25 cellular contexts compared by ENCODE assay signal in the genomic region with DNA sequence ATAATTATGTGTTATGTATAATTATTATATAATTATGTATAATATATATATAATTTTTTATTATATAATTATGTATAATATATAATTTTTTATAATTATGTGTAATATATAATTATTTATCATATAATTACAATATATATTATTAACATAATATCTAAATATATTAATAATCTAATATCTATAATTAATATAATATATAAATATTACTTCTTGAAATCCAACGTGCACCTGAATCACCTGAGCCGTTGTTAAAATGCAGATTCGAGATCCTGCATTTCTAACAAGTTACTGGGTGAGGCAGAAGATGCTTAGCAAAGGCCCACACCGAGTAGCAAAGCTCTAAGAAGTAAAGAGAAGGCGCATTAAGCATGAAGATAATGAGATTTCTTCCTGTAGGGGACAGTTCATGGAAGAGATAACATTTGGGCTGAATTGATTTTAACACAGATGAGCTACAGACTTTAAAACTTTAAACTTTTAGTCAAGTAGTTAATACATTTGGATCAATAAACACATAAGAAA.
DNase-seq lines count a peak whose midpoint lies in the region; ATAC-seq lines count a peak whose summit lies in the region.
"Had no signal": no experiment of that assay in that cellular context is flagged by ENCODE, and none has a peak within 500 bp of the region (broad histone marks: within the 10 kb centered on the region; RNA-seq: fewer than 3 reads in every experiment).

No MANE protein-coding gene starts in this region.

- no peak overlapping the region for H3K4me3 Mint-ChIP-seq in stimulated activated naive CD8-positive, alpha-beta T cell treated with anti-CD3 and anti-CD28 coated beads, Interleukin-15, amount 100 ng/mL, for 72 hours
- H3K4me3 Mint-ChIP-seq: CD14-positive monocyte; HFFc6; memory B cell; stimulated activated memory B cell treated with anti-CD40 and anti-IgM and Interleukin-4, amounts not matched to agents 10 μg/mL and 1 μg/mL and 100 μg/mL, for 72 hours had no signal

- ATAC-seq in stimulated activated naive CD8-positive, alpha-beta T cell treated with anti-CD3 and anti-CD28 coated beads, Interleukin-15, amount 100 ng/mL, for 72 hours = peak; percentile 43
- no peak for ATAC-seq in stimulated activated naive CD8-positive, alpha-beta T cell treated with anti-CD3 and anti-CD28 coated beads, Interleukin-15, Interleukin-2, amounts not matched to agents 100 U/mL and 50 U/mL, for 24 hours
- ATAC-seq: left lung; stimulated activated memory B cell treated with anti-CD40 and anti-IgM and Interleukin-4, amounts not matched to agents 10 μg/mL and 1 μg/mL and 100 μg/mL, for 72 hours had no signal

- H3K4me1 Mint-ChIP-seq in stimulated activated naive CD8-positive, alpha-beta T cell treated with anti-CD3 and anti-CD28 coated beads, Interleukin-15, amount 100 ng/mL, for 72 hours = no peaks in the 10 kb centered on the region
- H3K4me1 Mint-ChIP-seq: memory B cell; stimulated activated memory B cell treated with anti-CD40 and anti-IgM and Interleukin-4, amounts not matched to agents 10 μg/mL and 1 μg/mL and 100 μg/mL, for 72 hours had no signal

- no peaks in the 10 kb centered on the region for H3K27me3 Mint-ChIP-seq in stimulated activated naive CD8-positive, alpha-beta T cell treated with anti-CD3 and anti-CD28 coated beads, Interleukin-15, amount 100 ng/mL, for 72 hours
- H3K27me3 Mint-ChIP-seq: memory B cell; stimulated activated memory B cell treated with anti-CD40 and anti-IgM and Interleukin-4, amounts not matched to agents 10 μg/mL and 1 μg/mL and 100 μg/mL, for 72 hours had no signal

- DNase-seq in NCI-H146 (lab: John Stamatoyannopoulos, UW) (peak; percentile 8), NCI-H146 treated with DMSO at 0.1 percent for 48 hours (lab: John Stamatoyannopoulos, UW; ENCODE audit: unreplicated experiment) (no peak), SIG-M5 (lab: John Stamatoyannopoulos, UW) (peak; percentile 14), DMS79 (lab: John Stamatoyannopoulos, UW) (no peak), head of caudate nucleus (no peak), cerebellar nuclear complex (lab: John Stamatoyannopoulos, UW) (no peak)
- DNase-seq in stimulated activated naive CD8-positive, alpha-beta T cell treated with anti-CD3 and anti-CD28 coated beads, Interleukin-15, amount 100 ng/mL, for 72 hours = no peak
- no peak for DNase-seq in stimulated activated naive CD8-positive, alpha-beta T cell treated with anti-CD3 and anti-CD28 coated beads, Interleukin-15, Interleukin-2, amounts not matched to agents 100 U/mL and 50 U/mL, for 24 hours
- DNase-seq: activated CD4-positive, alpha-beta T cell treated with anti-CD3 and anti-CD28 coated beads for 48 hours; activated effector memory CD4-positive, alpha-beta T cell treated with anti-CD3 and anti-CD28 coated beads, Interleukin-2, amount 50 U/mL, for 16 hours; Calu3; caudate nucleus; HFFc6; left lung; NCI-H1105; NCI-H2029; NCI-H446; ovary; SHP77 treated with DMSO at 0.1 percent for 48 hours; T1000; upper lobe of left lung; WERI-Rb-1 had no signal

- intact Hi-C loops in head of caudate nucleus (cut with DNase I) = no loop called here

- no peaks in the 10 kb centered on the region for H3K9me3 Mint-ChIP-seq in stimulated activated naive CD8-positive, alpha-beta T cell treated with anti-CD3 and anti-CD28 coated beads, Interleukin-15, amount 100 ng/mL, for 72 hours
- H3K9me3 Mint-ChIP-seq: CD14-positive monocyte; HFFc6; memory B cell; stimulated activated memory B cell treated with anti-CD40 and anti-IgM and Interleukin-4, amounts not matched to agents 10 μg/mL and 1 μg/mL and 100 μg/mL, for 72 hours had no signal

- no peak overlapping the region for H3K27ac Mint-ChIP-seq in stimulated activated naive CD8-positive, alpha-beta T cell treated with anti-CD3 and anti-CD28 coated beads, Interleukin-15, amount 100 ng/mL, for 72 hours
- H3K27ac Mint-ChIP-seq: CD14-positive monocyte; HFFc6; memory B cell; stimulated activated memory B cell treated with anti-CD40 and anti-IgM and Interleukin-4, amounts not matched to agents 10 μg/mL and 1 μg/mL and 100 μg/mL, for 72 hours had no signal

Comparison
In these comparisons a context has a peak if more than half of its experiments do, and no peak if none do; other contexts are left out.
1. DNase-seq: peak in NCI-H146 (single experiment) and SIG-M5 (single experiment); none in NCI-H146 treated with DMSO at 0.1 percent for 48 hours (single experiment), stimulated activated naive CD8-positive, alpha-beta T cell treated with anti-CD3 and anti-CD28 coated beads, Interleukin-15, amount 100 ng/mL, for 72 hours (0 of 2), stimulated activated naive CD8-positive, alpha-beta T cell treated with anti-CD3 and anti-CD28 coated beads, Interleukin-15, Interleukin-2, amounts not matched to agents 100 U/mL and 50 U/mL, for 24 hours (single experiment), DMS79 (single experiment), head of caudate nucleus (0 of 42) and cerebellar nuclear complex (0 of 2).